Comparison of ENCODE assay signal across 17 cellular contexts in genomic region chrX:31217111-31217510, GRCh38.
"Had no signal": no experiment of that assay in that cellular context is flagged by ENCODE, and none has a peak within 500 bp of the region (broad histone marks: within the 10 kb centered on the region; RNA-seq: fewer than 3 reads in every experiment).

No MANE protein-coding gene starts in this region.

- H3K27ac ChIP-seq: cardiac muscle cell, foreskin keratinocyte, tibial nerve had no signal

- H3K27me3 ChIP-seq: cardiac muscle cell, foreskin keratinocyte, tibial nerve had no signal

- H3K4me1 Mint-ChIP-seq: activated CD4-positive, alpha-beta T cell treated with anti-CD3 and anti-CD28 coated beads for 36 hours had no signal

- H3K36me3 Mint-ChIP-seq: activated CD4-positive, alpha-beta memory T cell treated with anti-CD3 and anti-CD28 coated beads for 36 hours; activated naive CD8-positive, alpha-beta T cell had no signal

- H3K9me3 Mint-ChIP-seq: activated CD4-positive, alpha-beta memory T cell treated with anti-CD3 and anti-CD28 coated beads for 36 hours; activated T-helper 1 cell treated with anti-CD3 and anti-CD28 coated beads, Interleukin-12 subunit alpha, Interleukin-12 subunit beta, Interleukin-2, Interleukin-4 antibody, amounts not matched to agents 30 ng/mL and 10 ng/mL and 1 ng/mL, durations not matched to agents 14 hours and 24 hours and 36 hours; effector memory CD8-positive, alpha-beta T cell had no signal

- DNase-seq: activated CD4-positive, alpha-beta memory T cell treated with anti-CD3 and anti-CD28 coated beads for 36 hours; activated CD4-positive, alpha-beta T cell treated with anti-CD3 and anti-CD28 coated beads for 36 hours; activated gamma-delta T cell treated with Interleukin-2 at 50 U/mL for 16 hours; activated T-cell treated with anti-CD3 and anti-CD28 coated beads for 4 hours; effector memory CD8-positive, alpha-beta T cell; foreskin keratinocyte; glutamatergic neuron; hypothalamus; occipital lobe; retina; stimulated activated naive CD4-positive, alpha-beta T cell; substantia nigra had no signal

- H3K4me3 Mint-ChIP-seq: activated CD4-positive, alpha-beta memory T cell treated with anti-CD3 and anti-CD28 coated beads for 36 hours; activated CD4-positive, alpha-beta T cell treated with anti-CD3 and anti-CD28 coated beads for 36 hours; activated naive CD8-positive, alpha-beta T cell; activated T-helper 1 cell treated with anti-CD3 and anti-CD28 coated beads, Interleukin-12 subunit alpha, Interleukin-12 subunit beta, Interleukin-2, Interleukin-4 antibody, amounts not matched to agents 30 ng/mL and 10 ng/mL and 1 ng/mL, durations not matched to agents 14 hours and 24 hours and 36 hours; effector memory CD8-positive, alpha-beta T cell had no signal

- ATAC-seq: activated CD4-positive, alpha-beta T cell treated with anti-CD3 and anti-CD28 coated beads for 36 hours; effector memory CD8-positive, alpha-beta T cell; foreskin keratinocyte had no signal

- H3K4me3 ChIP-seq: cardiac muscle cell, lung, tibial nerve had no signal

- H3K27me3 Mint-ChIP-seq: activated CD4-positive, alpha-beta memory T cell treated with anti-CD3 and anti-CD28 coated beads for 36 hours; activated CD4-positive, alpha-beta T cell treated with anti-CD3 and anti-CD28 coated beads for 36 hours; activated naive CD8-positive, alpha-beta T cell; effector memory CD8-positive, alpha-beta T cell had no signal

- H3K9me3 ChIP-seq: tibial nerve had no signal

- H3K36me3 ChIP-seq: cardiac muscle cell, tibial nerve had no signal

- H3K27ac Mint-ChIP-seq: activated CD4-positive, alpha-beta memory T cell treated with anti-CD3 and anti-CD28 coated beads for 36 hours; activated CD4-positive, alpha-beta T cell treated with anti-CD3 and anti-CD28 coated beads for 36 hours; activated naive CD8-positive, alpha-beta T cell; activated T-helper 1 cell treated with anti-CD3 and anti-CD28 coated beads, Interleukin-12 subunit alpha, Interleukin-12 subunit beta, Interleukin-2, Interleukin-4 antibody, amounts not matched to agents 30 ng/mL and 10 ng/mL and 1 ng/mL, durations not matched to agents 14 hours and 24 hours and 36 hours; effector memory CD8-positive, alpha-beta T cell had no signal
